25 cellular contexts compared by ENCODE assay signal in genomic region chr1:204921855-204922516, GRCh38. TPM values are rescaled to one million over a fixed set of nuclear protein-coding genes. Genes with fewer than 3 reads are reported as not detected.
A peak's percentile ranks its signal among the peaks of the same experiment; 100 is the strongest.
DNase-seq lines count a peak whose midpoint lies in the region; ATAC-seq and TF ChIP-seq lines count a peak whose summit lies in the region.
"Had no signal": no experiment of that assay in that cellular context is flagged by ENCODE, and none has a peak within 500 bp of the region (broad histone marks: within the 10 kb centered on the region; RNA-seq: fewer than 3 reads in every experiment).

No MANE protein-coding gene starts in this region.

- TF ChIP-seq CTCF in heart left ventricle (IDR thresholded peaks at IDR 0.05) (no peak), lower leg skin (IDR thresholded peaks at IDR 0.05) (no peak), colonic mucosa (IDR thresholded peaks at IDR 0.05) (no peak)

- H3K9me3 ChIP-seq in right cardiac atrium (ENCODE audit: control insufficient read depth, low read length) (no peaks in the 10 kb centered on the region), heart left ventricle (peaks cover 0 to 7% (median 0%) of the 10 kb centered on the region in 12 donors), colonic mucosa (no peaks in the 10 kb centered on the region)
- H3K9me3 ChIP-seq: MG63, SJSA1 had no signal

- H3K4me3 ChIP-seq in right cardiac atrium (ENCODE audit: low read length) (no peak overlapping the region), heart left ventricle (no peak overlapping the region), lower leg skin (ENCODE audit: low read depth, poor library complexity, severe bottlenecking) (no peak overlapping the region), colonic mucosa (no peak overlapping the region)
- H3K4me3 ChIP-seq: A549; BLaER1 treated with 17β-estradiol and CSF1 and Interleukin-3, amounts not matched to agents 10 nM and 100 nM; MG63; SJSA1 had no signal

- intact Hi-C loops in right cardiac atrium (cut with DNase I) (no loop called here), heart left ventricle (cut with DNase I) (no loop called here), lower leg skin (cut with DNase I; ENCODE audit: low total_unique reads) (no loop called here), colonic mucosa (cut with DNase I) (no loop called here)

- 70% methylated on average over 15 of the region's 15 CpGs for WGBS in right cardiac atrium
- 68 to 72% (median 72%) methylated on average over 15 of the region's 15 CpGs for WGBS in heart left ventricle, 4 donors
- WGBS in lower leg skin, 2 donors, result 83 to 85% methylated on average over 15 of the region's 15 CpGs

- H3K9ac ChIP-seq in colonic mucosa (ENCODE audit: low read depth in 2 of 2, low read length in 2 of 2), result no peak overlapping the region
- H3K9ac ChIP-seq: BLaER1 treated with 17β-estradiol and CSF1 and Interleukin-3, amounts not matched to agents 10 nM and 100 nM had no signal

- H3K4me1 ChIP-seq in right cardiac atrium (ENCODE audit: control insufficient read depth, insufficient read depth, low read length) (peaks cover 15% of the 10 kb centered on the region), heart left ventricle (peaks cover 0 to 20% (median 8%) of the 10 kb centered on the region in 12 donors), colonic mucosa (no peaks in the 10 kb centered on the region)
- H3K4me1 ChIP-seq: SJSA1 had no signal

- H3K36me3 ChIP-seq in heart left ventricle (no peaks in the 10 kb centered on the region), colonic mucosa (no peaks in the 10 kb centered on the region)
- H3K36me3 ChIP-seq: BLaER1 treated with 17β-estradiol and CSF1 and Interleukin-3, amounts not matched to agents 10 nM and 100 nM; MG63; SJSA1 had no signal

- no peaks in the 10 kb centered on the region for H3K27me3 ChIP-seq in right cardiac atrium (ENCODE audit: control insufficient read depth, insufficient read depth)
- peaks cover 0 to 12% (median 0%) of the 10 kb centered on the region in 9 donors for H3K27me3 ChIP-seq in heart left ventricle
- H3K27me3 ChIP-seq in colonic mucosa, result no peaks in the 10 kb centered on the region
- H3K27me3 ChIP-seq: BLaER1 treated with 17β-estradiol and CSF1 and Interleukin-3, amounts not matched to agents 10 nM and 100 nM; MG63; SJSA1 had no signal

- DNase-seq in right cardiac atrium (no peak), heart left ventricle (no peak), cerebellum (ENCODE audit: low spot score) (peak; percentile 29), lower leg skin (ENCODE audit: low spot score in 2 of 2) (peak; percentile 7 to 77), hippocampal formation (lab: John Stamatoyannopoulos, UW) (no peak), colonic mucosa (no peak)
- DNase-seq: AML-193; CD4-positive, alpha-beta T cell; DMS79; EL; GF-D8; IMR-90; KG1; MG63; NCI-H1105 treated with DMSO at 0.1 percent for 48 hours; NCI-H146; NCI-H1930; NCI-H2107; NCI-H774 had no signal

- TF ChIP-seq POLR2A in heart left ventricle (IDR thresholded peaks at IDR 0.05) (no peak), lower leg skin (IDR thresholded peaks at IDR 0.05) (no peak)

- H3K27ac ChIP-seq in right cardiac atrium (ENCODE audit: low read length) (no peak overlapping the region), heart left ventricle (no peak overlapping the region), colonic mucosa (no peak overlapping the region)
- H3K27ac ChIP-seq: A549; BLaER1 treated with 17β-estradiol and CSF1 and Interleukin-3, amounts not matched to agents 10 nM and 100 nM; SJSA1 had no signal

- peak; percentile 25 to 40 for ATAC-seq in right cardiac atrium
- no peak for ATAC-seq in heart left ventricle
- ATAC-seq in GM18511 (IDR thresholded peaks at IDR 0.05; ENCODE audit: unreplicated experiment), result no peak
- ATAC-seq: HCT116, Right ventricle myocardium inferior had no signal

RNA-seq across cellular contexts. Expression of gene NFASC, which starts 51.3 kb away (rescaled TPM):
- total RNA-seq in right cardiac atrium (10 to 100 TPM; 59.5 to 94.2 (median 67.1) TPM), heart left ventricle (10 to 100 TPM in 5 of 9 donors, 1 to 10 TPM in 4; 2.5 to 14.6 (median 10.3) TPM), cerebellum (61.4 TPM), lower leg skin (10 to 100 TPM; 10.2 to 17.2 (median 14.2) TPM), colonic mucosa (10 to 100 TPM; 12.1 to 13.9 TPM)
- polyA plus RNA-seq in right cardiac atrium (44.2 TPM), heart left ventricle (10 to 100 TPM in 1 of 2 donors, 1 to 10 TPM in 1; 2.7 to 14.6 TPM)
- total RNA-seq: CD4-positive, alpha-beta T cell had no signal

Comparison
In these comparisons a context has a peak if more than half of its experiments do, and no peak if none do; other contexts are left out.
1. ATAC-seq: peak in right cardiac atrium (2 of 2); none in heart left ventricle (0 of 4) and GM18511 (single experiment).
2. DNase-seq: peak in cerebellum (single experiment) and lower leg skin (2 of 2); none in right cardiac atrium (0 of 3), heart left ventricle (0 of 5), hippocampal formation (0 of 2) and colonic mucosa (single experiment).